1 cellular context compared by ENCODE assay signal in the genomic region with DNA sequence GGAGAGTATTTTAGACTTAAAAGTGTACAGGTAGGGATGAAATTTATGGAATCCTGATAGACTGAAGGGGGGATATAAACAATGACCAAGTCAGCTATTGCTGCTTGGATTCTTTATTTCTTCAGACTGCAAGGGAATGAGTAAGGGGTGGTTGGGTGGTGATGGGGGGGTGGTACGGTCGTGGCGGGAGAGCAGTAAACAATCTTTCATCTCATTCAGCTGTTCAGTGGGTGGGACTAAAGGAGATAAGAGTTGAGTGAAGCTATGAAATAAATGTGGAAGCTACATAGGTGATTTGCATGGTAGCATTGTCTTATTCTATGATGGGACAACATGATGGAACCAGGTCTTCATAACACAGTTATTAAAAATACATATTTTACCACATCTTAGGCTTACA.
TF ChIP-seq lines count a peak whose summit lies in the region.

No MANE protein-coding gene starts in this region.

TF ChIP-seq in GM23338, 12 proteins besides CTCF, POLR2A, EP300 and RAD21 (continued from another document):
- TF ChIP-seq, protein P1, sequence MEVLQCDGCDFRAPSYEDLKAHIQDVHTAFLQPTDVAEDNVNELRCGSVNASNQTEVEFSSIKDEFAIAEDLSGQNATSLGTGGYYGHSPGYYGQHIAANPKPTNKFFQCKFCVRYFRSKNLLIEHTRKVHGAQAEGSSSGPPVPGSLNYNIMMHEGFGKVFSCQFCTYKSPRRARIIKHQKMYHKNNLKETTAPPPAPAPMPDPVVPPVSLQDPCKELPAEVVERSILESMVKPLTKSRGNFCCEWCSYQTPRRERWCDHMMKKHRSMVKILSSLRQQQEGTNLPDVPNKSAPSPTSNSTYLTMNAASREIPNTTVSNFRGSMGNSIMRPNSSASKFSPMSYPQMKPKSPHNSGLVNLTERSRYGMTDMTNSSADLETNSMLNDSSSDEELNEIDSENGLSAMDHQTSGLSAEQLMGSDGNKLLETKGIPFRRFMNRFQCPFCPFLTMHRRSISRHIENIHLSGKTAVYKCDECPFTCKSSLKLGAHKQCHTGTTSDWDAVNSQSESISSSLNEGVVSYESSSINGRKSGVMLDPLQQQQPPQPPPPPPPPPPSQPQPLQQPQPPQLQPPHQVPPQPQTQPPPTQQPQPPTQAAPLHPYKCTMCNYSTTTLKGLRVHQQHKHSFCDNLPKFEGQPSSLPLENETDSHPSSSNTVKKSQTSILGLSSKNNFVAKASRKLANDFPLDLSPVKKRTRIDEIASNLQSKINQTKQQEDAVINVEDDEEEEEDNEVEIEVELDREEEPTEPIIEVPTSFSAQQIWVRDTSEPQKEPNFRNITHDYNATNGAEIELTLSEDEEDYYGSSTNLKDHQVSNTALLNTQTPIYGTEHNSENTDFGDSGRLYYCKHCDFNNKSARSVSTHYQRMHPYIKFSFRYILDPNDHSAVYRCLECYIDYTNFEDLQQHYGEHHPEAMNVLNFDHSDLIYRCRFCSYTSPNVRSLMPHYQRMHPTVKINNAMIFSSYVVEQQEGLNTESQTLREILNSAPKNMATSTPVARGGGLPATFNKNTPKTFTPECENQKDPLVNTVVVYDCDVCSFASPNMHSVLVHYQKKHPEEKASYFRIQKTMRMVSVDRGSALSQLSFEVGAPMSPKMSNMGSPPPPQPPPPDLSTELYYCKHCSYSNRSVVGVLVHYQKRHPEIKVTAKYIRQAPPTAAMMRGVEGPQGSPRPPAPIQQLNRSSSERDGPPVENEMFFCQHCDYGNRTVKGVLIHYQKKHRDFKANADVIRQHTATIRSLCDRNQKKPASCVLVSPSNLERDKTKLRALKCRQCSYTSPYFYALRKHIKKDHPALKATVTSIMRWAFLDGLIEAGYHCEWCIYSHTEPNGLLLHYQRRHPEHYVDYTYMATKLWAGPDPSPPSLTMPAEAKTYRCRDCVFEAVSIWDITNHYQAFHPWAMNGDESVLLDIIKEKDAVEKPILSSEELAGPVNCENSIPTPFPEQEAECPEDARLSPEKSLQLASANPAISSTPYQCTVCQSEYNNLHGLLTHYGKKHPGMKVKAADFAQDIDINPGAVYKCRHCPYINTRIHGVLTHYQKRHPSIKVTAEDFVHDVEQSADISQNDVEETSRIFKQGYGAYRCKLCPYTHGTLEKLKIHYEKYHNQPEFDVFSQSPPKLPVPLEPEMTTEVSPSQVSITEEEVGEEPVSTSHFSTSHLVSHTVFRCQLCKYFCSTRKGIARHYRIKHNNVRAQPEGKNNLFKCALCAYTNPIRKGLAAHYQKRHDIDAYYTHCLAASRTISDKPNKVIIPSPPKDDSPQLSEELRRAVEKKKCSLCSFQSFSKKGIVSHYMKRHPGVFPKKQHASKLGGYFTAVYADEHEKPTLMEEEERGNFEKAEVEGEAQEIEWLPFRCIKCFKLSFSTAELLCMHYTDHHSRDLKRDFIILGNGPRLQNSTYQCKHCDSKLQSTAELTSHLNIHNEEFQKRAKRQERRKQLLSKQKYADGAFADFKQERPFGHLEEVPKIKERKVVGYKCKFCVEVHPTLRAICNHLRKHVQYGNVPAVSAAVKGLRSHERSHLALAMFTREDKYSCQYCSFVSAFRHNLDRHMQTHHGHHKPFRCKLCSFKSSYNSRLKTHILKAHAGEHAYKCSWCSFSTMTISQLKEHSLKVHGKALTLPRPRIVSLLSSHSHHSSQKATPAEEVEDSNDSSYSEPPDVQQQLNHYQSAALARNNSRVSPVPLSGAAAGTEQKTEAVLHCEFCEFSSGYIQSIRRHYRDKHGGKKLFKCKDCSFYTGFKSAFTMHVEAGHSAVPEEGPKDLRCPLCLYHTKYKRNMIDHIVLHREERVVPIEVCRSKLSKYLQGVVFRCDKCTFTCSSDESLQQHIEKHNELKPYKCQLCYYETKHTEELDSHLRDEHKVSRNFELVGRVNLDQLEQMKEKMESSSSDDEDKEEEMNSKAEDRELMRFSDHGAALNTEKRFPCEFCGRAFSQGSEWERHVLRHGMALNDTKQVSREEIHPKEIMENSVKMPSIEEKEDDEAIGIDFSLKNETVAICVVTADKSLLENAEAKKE (CRISPR knock-in tag; IDR thresholded peaks at IDR 0.05), result no peak
- no peak for TF ChIP-seq CREB1 (CRISPR knock-in tag; IDR thresholded peaks at IDR 0.05; ENCODE audit: low read depth)
- TF ChIP-seq, protein P2, sequence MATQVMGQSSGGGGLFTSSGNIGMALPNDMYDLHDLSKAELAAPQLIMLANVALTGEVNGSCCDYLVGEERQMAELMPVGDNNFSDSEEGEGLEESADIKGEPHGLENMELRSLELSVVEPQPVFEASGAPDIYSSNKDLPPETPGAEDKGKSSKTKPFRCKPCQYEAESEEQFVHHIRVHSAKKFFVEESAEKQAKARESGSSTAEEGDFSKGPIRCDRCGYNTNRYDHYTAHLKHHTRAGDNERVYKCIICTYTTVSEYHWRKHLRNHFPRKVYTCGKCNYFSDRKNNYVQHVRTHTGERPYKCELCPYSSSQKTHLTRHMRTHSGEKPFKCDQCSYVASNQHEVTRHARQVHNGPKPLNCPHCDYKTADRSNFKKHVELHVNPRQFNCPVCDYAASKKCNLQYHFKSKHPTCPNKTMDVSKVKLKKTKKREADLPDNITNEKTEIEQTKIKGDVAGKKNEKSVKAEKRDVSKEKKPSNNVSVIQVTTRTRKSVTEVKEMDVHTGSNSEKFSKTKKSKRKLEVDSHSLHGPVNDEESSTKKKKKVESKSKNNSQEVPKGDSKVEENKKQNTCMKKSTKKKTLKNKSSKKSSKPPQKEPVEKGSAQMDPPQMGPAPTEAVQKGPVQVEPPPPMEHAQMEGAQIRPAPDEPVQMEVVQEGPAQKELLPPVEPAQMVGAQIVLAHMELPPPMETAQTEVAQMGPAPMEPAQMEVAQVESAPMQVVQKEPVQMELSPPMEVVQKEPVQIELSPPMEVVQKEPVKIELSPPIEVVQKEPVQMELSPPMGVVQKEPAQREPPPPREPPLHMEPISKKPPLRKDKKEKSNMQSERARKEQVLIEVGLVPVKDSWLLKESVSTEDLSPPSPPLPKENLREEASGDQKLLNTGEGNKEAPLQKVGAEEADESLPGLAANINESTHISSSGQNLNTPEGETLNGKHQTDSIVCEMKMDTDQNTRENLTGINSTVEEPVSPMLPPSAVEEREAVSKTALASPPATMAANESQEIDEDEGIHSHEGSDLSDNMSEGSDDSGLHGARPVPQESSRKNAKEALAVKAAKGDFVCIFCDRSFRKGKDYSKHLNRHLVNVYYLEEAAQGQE (IDR thresholded peaks at IDR 0.05; ENCODE audit: unreplicated experiment), result no peak
